Comparison of ENCODE assay signal across 9 cellular contexts in the genomic region with DNA sequence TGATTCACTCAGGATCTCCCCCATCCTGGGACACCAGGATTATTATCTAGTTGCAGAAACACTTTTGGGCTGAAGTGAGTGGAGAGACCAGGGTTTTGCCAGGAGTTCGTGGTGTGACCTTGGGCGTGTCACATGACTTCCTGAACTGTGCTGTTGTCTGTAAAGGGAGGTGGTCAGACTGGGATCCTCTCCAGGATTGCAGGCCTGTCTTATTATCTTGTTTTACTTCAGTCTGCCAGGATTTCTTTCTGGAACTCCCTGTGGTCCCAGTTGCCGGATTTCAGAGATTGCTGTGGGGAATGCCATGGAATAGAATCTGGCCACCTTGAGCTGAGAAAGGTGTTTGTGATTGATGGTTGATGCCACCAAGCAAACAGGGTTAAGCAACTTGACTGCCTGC. TPM values are rescaled to one million over a fixed set of nuclear protein-coding genes. Genes with fewer than 3 reads are reported as not detected.
DNase-seq lines count a peak whose midpoint lies in the region.
"Had no signal": no experiment of that assay in that cellular context is flagged by ENCODE, and none has a peak within 500 bp of the region (broad histone marks: within the 10 kb centered on the region; RNA-seq: fewer than 3 reads in every experiment).

No MANE protein-coding gene starts in this region.

- peaks cover 7 to 80% (median 23%) of the 10 kb centered on the region in 3 donors for H3K36me3 Mint-ChIP-seq in CD8-positive, alpha-beta memory T cell
- H3K36me3 Mint-ChIP-seq in T-helper 1 cell treated with Interleukin-12 subunit alpha and Interleukin-12 subunit beta and Interleukin-4 antibody, amounts not matched to agents 30 μg/mL and 1 μg/mL, for 36 hours (ENCODE audit: low read depth), result peaks cover 33% of the 10 kb centered on the region

- no peak for DNase-seq in CD8-positive, alpha-beta memory T cell
- peak; percentile 26 for DNase-seq in glomerular visceral epithelial cell (ENCODE audit: extremely low spot score)
- DNase-seq in posterior vena cava (ENCODE audit: low spot score), result peak; percentile 88
- no peak for DNase-seq in activated gamma-delta T cell (lab: John Stamatoyannopoulos, UW)
- no peak for DNase-seq in NCI-H1105 treated with DMSO at 0.1 percent for 48 hours (lab: John Stamatoyannopoulos, UW)
- no peak for DNase-seq in T1000 (lab: John Stamatoyannopoulos, UW)
- DNase-seq in T-helper 9 cell, result no peak
- DNase-seq: NCI-H2227 treated with DMSO at 0.1 percent for 48 hours had no signal

- no peak overlapping the region for H3K27ac ChIP-seq in CD8-positive, alpha-beta memory T cell (ENCODE audit: low read depth, low read length)

- POLR2A ChIA-PET in CD8-positive, alpha-beta memory T cell (lab: Charles Lee), result no interaction called here

- H3K36me3 ChIP-seq in CD8-positive, alpha-beta memory T cell (ENCODE audit: insufficient read depth, low read length), result peaks cover 29% of the 10 kb centered on the region

- H3K9me3 ChIP-seq in CD8-positive, alpha-beta memory T cell (ENCODE audit: low read length), result no peaks in the 10 kb centered on the region

- H3K27me3 ChIP-seq in CD8-positive, alpha-beta memory T cell (ENCODE audit: insufficient read depth, low read length, poor library complexity, severe bottlenecking), result no peaks in the 10 kb centered on the region

- no peaks in the 10 kb centered on the region for H3K9me3 Mint-ChIP-seq in CD8-positive, alpha-beta memory T cell
- H3K9me3 Mint-ChIP-seq in T-helper 1 cell treated with Interleukin-12 subunit alpha and Interleukin-12 subunit beta and Interleukin-4 antibody, amounts not matched to agents 30 μg/mL and 1 μg/mL, for 36 hours, result no peaks in the 10 kb centered on the region

- H3K4me1 Mint-ChIP-seq in CD8-positive, alpha-beta memory T cell, result peaks cover 33 to 46% (median 43%) of the 10 kb centered on the region in 3 donors
- peaks cover 23% of the 10 kb centered on the region for H3K4me1 Mint-ChIP-seq in T-helper 1 cell treated with Interleukin-12 subunit alpha and Interleukin-12 subunit beta and Interleukin-4 antibody, amounts not matched to agents 30 μg/mL and 1 μg/mL, for 36 hours (ENCODE audit: low read depth)

- H3K4me1 ChIP-seq in CD8-positive, alpha-beta memory T cell (ENCODE audit: insufficient read depth, low read length), result peaks cover 12% of the 10 kb centered on the region

- H3K4me3 ChIP-seq in CD8-positive, alpha-beta memory T cell (ENCODE audit: low read length), result no peak overlapping the region

- H3K27ac Mint-ChIP-seq in CD8-positive, alpha-beta memory T cell, result peak overlapping the region; percentile 28 to 88 (median 75)
- H3K27ac Mint-ChIP-seq in T-helper 1 cell treated with Interleukin-12 subunit alpha and Interleukin-12 subunit beta and Interleukin-4 antibody, amounts not matched to agents 30 μg/mL and 1 μg/mL, for 36 hours, result peak overlapping the region; percentile 41

- CTCF ChIA-PET in CD8-positive, alpha-beta memory T cell (lab: Charles Lee), result no interaction called here

- intact Hi-C loops in posterior vena cava (cut with DNase I), result loop anchor here in 1 of 2 donors (1.0 kb wide), 1 partner anchor 40 kb away; no protein-coding TSS in a partner anchor

- peak overlapping the region in 1 of 7 donors; percentile 20 for H3K4me3 Mint-ChIP-seq in CD8-positive, alpha-beta memory T cell
- no peak overlapping the region for H3K4me3 Mint-ChIP-seq in T-helper 1 cell treated with Interleukin-12 subunit alpha and Interleukin-12 subunit beta and Interleukin-4 antibody, amounts not matched to agents 30 μg/mL and 1 μg/mL, for 36 hours

- H3K27me3 Mint-ChIP-seq in CD8-positive, alpha-beta memory T cell, result no peaks in the 10 kb centered on the region
- H3K27me3 Mint-ChIP-seq in T-helper 1 cell treated with Interleukin-12 subunit alpha and Interleukin-12 subunit beta and Interleukin-4 antibody, amounts not matched to agents 30 μg/mL and 1 μg/mL, for 36 hours (ENCODE audit: low read depth), result no peaks in the 10 kb centered on the region

RNA-seq across cellular contexts. Expression of gene CRCP, which starts 35.8 kb away (rescaled TPM):
- 10 to 100 TPM; 34.1 to 35.4 TPM for total RNA-seq in CD8-positive, alpha-beta memory T cell
- 33.7 TPM for polyA plus RNA-seq in CD8-positive, alpha-beta memory T cell
- total RNA-seq in posterior vena cava, result 10 to 100 TPM; 28.1 to 28.3 TPM

RNA-seq across cellular contexts. Expression of gene TPST1, which starts 54.7 kb away (rescaled TPM):
- 1 to 10 TPM; 1.7 to 1.9 TPM for total RNA-seq in CD8-positive, alpha-beta memory T cell
- polyA plus RNA-seq in CD8-positive, alpha-beta memory T cell, result 2.7 TPM
- total RNA-seq in posterior vena cava, result 10 to 100 TPM; 21.4 to 32.5 TPM

Comparison
In these comparisons a context has a peak if more than half of its experiments do, and no peak if none do; other contexts are left out.
1. DNase-seq: peak in glomerular visceral epithelial cell (single experiment) and posterior vena cava (single experiment); none in CD8-positive, alpha-beta memory T cell (0 of 5), activated gamma-delta T cell (single experiment), NCI-H1105 treated with DMSO at 0.1 percent for 48 hours (single experiment), T1000 (single experiment) and T-helper 9 cell (single experiment).
2. RNA of gene TPST1, which starts 54.7 kb away (total RNA-seq): 21.4 to 32.5 TPM in posterior vena cava; 1.7 to 1.9 TPM in CD8-positive, alpha-beta memory T cell; every median in the first group is over 4 times any median in the second.